In the genomic region with DNA sequence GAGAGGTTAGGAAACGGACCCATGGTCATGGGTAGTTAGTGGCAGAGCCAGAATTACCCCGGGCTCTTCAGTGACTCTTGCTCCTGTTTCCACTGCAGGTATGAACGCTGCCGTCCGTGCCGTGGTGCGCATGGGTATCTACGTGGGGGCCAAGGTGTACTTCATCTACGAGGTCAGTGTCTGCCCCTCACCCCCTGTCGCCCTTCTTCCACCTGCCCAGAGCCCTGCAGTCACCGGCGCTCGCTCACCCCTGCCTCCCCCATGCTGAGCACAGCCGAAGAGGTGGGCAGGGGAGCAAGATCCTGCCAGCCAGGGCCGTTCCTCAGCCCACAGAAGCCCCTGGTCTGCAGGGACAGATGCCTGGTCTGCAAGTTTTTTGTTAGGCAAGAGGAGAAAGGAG, we compare ENCODE assay signal across 23 cellular contexts. TPM values are rescaled to one million over a fixed set of nuclear protein-coding genes. Genes with fewer than 3 reads are reported as not detected.
DNase-seq lines count a peak whose midpoint lies in the region; ATAC-seq, FAIRE-seq and TF ChIP-seq lines count a peak whose summit lies in the region.
"Had no signal": no experiment of that assay in that cellular context is flagged by ENCODE, and none has a peak within 500 bp of the region (broad histone marks: within the 10 kb centered on the region; RNA-seq: fewer than 3 reads in every experiment).

No MANE protein-coding gene starts in this region.

- H3K27me3 ChIP-seq in RWPE2 (ENCODE audit: insufficient read depth, poor library complexity, severe bottlenecking) (no peaks in the 10 kb centered on the region), trophoblast cell (ENCODE audit: insufficient read depth, low read length) (no peaks in the 10 kb centered on the region)
- H3K27me3 ChIP-seq: BE2C had no signal

- no peak for FAIRE-seq in A549 (lab: Jason Lieb, UNC)
- FAIRE-seq: GM12891, GM19239, H1, HepG2 had no signal

- peak overlapping the region; percentile 4 for H3K4ac ChIP-seq in trophoblast cell (ENCODE audit: low read depth, low read length)

- H3K9ac ChIP-seq in trophoblast cell (ENCODE audit: low read length) = no peak overlapping the region

- TF ChIP-seq CTCF in A549 (IDR thresholded peaks at IDR 0.05) (no peak), HEK293 (tag by site-specific recombination; IDR thresholded peaks at IDR 0.05) (no peak), RWPE2 (IDR thresholded peaks at IDR 0.05; ENCODE audit: poor library complexity, severe bottlenecking) (no peak)

- peak overlapping the region; percentile 30 to 72; a peak in 4 of 6 replicates for H3K27ac ChIP-seq in A549
- no peak overlapping the region for H3K27ac ChIP-seq in HEK293 (ENCODE audit: extremely low read depth, low read depth, low read length)
- H3K27ac ChIP-seq in RWPE2 (ENCODE audit: poor library complexity, severe bottlenecking) = peak overlapping the region; percentile 21
- no peak overlapping the region for H3K27ac ChIP-seq in trophoblast cell (ENCODE audit: low read depth, low read length)

- POLR2A ChIA-PET in A549 (lab: Yijun Ruan, JAX) (no interaction called here), HEK293 (lab: Yijun Ruan, JAX) (no interaction called here)

- H3K79me1 ChIP-seq in trophoblast cell (ENCODE audit: low read length) = no peaks in the 10 kb centered on the region

- peaks cover 8% of the 10 kb centered on the region for H3K79me2 ChIP-seq in trophoblast cell (ENCODE audit: control insufficient read depth, insufficient read depth, low read length, poor library complexity)

- H3K36me3 ChIP-seq in HEK293 (ENCODE audit: control insufficient read depth in 2 of 2, insufficient read depth in 1 of 2, low read length in 2 of 2) (peaks cover 13 to 29% of the 10 kb centered on the region in 2 experiments), RWPE2 (ENCODE audit: low read depth) (peaks cover 71% of the 10 kb centered on the region), trophoblast cell (ENCODE audit: control insufficient read depth in 1 of 2, insufficient read depth in 2 of 2, low read length in 2 of 2) (peaks cover 39 to 41% of the 10 kb centered on the region in 2 experiments)
- H3K36me3 ChIP-seq: BE2C had no signal

- no peak overlapping the region for H4K91ac ChIP-seq in trophoblast cell (ENCODE audit: low read depth, low read length)

- H3K23ac ChIP-seq in trophoblast cell (ENCODE audit: low read length) = no peak overlapping the region

- H3K9me3 ChIP-seq in A549 (no peaks in the 10 kb centered on the region), HEK293 (ENCODE audit: control insufficient read depth, insufficient read depth, low read depth, low read length) (no peaks in the 10 kb centered on the region), RWPE2 (ENCODE audit: severe bottlenecking) (no peaks in the 10 kb centered on the region), trophoblast cell (ENCODE audit: insufficient read depth, low read depth, low read length) (no peaks in the 10 kb centered on the region)
- H3K9me3 ChIP-seq: BE2C had no signal

- no peak for TF ChIP-seq EP300 in A549 (IDR thresholded peaks at IDR 0.05)

- 89% methylated on average over 15 of the region's 15 CpGs for WGBS in A549 (ENCODE audit: missing lambda C conversion rate)
- WGBS in trophoblast cell (ENCODE audit: extremely low coverage, insufficient coverage, insufficient read length) = no CpG with 5 or more reads among the region's 15 CpGs

- no peak overlapping the region for H4K12ac ChIP-seq in trophoblast cell (ENCODE audit: low read depth, low read length)

- H2AK5ac ChIP-seq in trophoblast cell (ENCODE audit: low read length) = no peak overlapping the region

- H4K8ac ChIP-seq in trophoblast cell (ENCODE audit: low read depth, low read length) = no peak overlapping the region

- H3K14ac ChIP-seq in trophoblast cell (ENCODE audit: low read length) = no peak overlapping the region

- no peak overlapping the region for H3K18ac ChIP-seq in trophoblast cell (ENCODE audit: low read length)

- no peak overlapping the region for H2AFZ ChIP-seq in trophoblast cell (ENCODE audit: insufficient read depth, low read length, poor library complexity)

- H3K4me1 ChIP-seq in A549 (peaks cover 82% of the 10 kb centered on the region), HEK293 (ENCODE audit: control insufficient read depth, insufficient read depth, low read length) (peaks cover 10% of the 10 kb centered on the region), RWPE2 (ENCODE audit: insufficient read depth, poor library complexity, severe bottlenecking) (peaks cover 15% of the 10 kb centered on the region), trophoblast cell (ENCODE audit: control insufficient read depth in 1 of 2, insufficient read depth in 2 of 2, low read length in 2 of 2) (peaks cover 16 to 22% of the 10 kb centered on the region in 2 experiments)

- ATAC-seq in A549 (no peak), RWPE2 (ENCODE audit: low read depth) (no peak)
- ATAC-seq: HepG2 had no signal

- no peak overlapping the region for H2BK12ac ChIP-seq in trophoblast cell (ENCODE audit: low read length)

- no peak overlapping the region for H3K4me3 ChIP-seq in A549
- H3K4me3 ChIP-seq in HEK293 (ENCODE audit: low read depth, low read length) = no peak overlapping the region
- H3K4me3 ChIP-seq in RWPE2 (ENCODE audit: severe bottlenecking) = no peak overlapping the region
- H3K4me3 ChIP-seq in trophoblast cell (ENCODE audit: low read depth, low read length) = peak overlapping the region; percentile 8

- no peak for TF ChIP-seq POLR2A in A549 (IDR thresholded peaks at IDR 0.05; ENCODE audit: low read length)

- CTCF ChIA-PET in A549 (lab: Yijun Ruan, JAX) (interaction anchor here (1.9 kb wide), 1 partner anchor 11 kb away, joined by 7 read pairs; no protein-coding TSS in a partner anchor), HEK293 (lab: Yijun Ruan, JAX) (no interaction called here)

- H2BK5ac ChIP-seq in trophoblast cell (ENCODE audit: low read depth, low read length, poor library complexity) = no peak overlapping the region

- H3K4me2 ChIP-seq in A549 = peak overlapping the region; percentile 20; the same call in 1 of the 3 replicates
- H3K4me2 ChIP-seq in trophoblast cell (ENCODE audit: low read length) = no peak overlapping the region

- H2BK120ac ChIP-seq in trophoblast cell (ENCODE audit: insufficient read depth, low read length, poor library complexity) = no peak overlapping the region

- no peak for DNase-seq in A549 (ENCODE audit: low read depth in 1 of 2, low spot score in 1 of 2)
- no peak for DNase-seq in RWPE2 (ENCODE audit: low spot score)
- DNase-seq in trophoblast cell = no peak
- no peak for DNase-seq in UCSD-AML1 (lab: John Stamatoyannopoulos, UW; ENCODE audit: unreplicated experiment)
- DNase-seq in T-helper 2 cell = no peak
- no peak for DNase-seq in islet precursor cell
- DNase-seq in mucosa of gallbladder (ENCODE audit: low spot score) = no peak
- DNase-seq: ACHN; BE2C; C1 segment of cervical spinal cord; CD4-positive, CD25-positive, alpha-beta regulatory T cell; CD8-positive, alpha-beta memory T cell; COR-L47; DMS 273 treated with DMSO at 0.1 percent for 48 hours; DND-41; EL; HCEC 1CT; HFFc6 had no signal

- TF ChIP-seq RAD21 in A549 (conservative IDR thresholded peaks at IDR 0.05 in 1 of 2, IDR thresholded peaks at IDR 0.05 in 1 of 2) = no peak

TF ChIP-seq in A549, 52 proteins besides CTCF, POLR2A, EP300 and RAD21:
- TF ChIP-seq KDM1A (IDR thresholded peaks at IDR 0.05; ENCODE audit: low read depth) (no peak), RNF2 (IDR thresholded peaks at IDR 0.05; ENCODE audit: borderline replicate concordance, low read depth) (no peak), ZSCAN20 (CRISPR knock-in tag; IDR thresholded peaks at IDR 0.05) (no peak), GATA3 (IDR thresholded peaks at IDR 0.05; ENCODE audit: borderline replicate concordance) (no peak), MAFK (IDR thresholded peaks at IDR 0.05; ENCODE audit: partially characterized antibody) (no peak), TFCP2L1 (CRISPR knock-in tag; IDR thresholded peaks at IDR 0.05) (no peak)

TF ChIP-seq in HEK293, 187 proteins besides CTCF, POLR2A, EP300 and RAD21:
- TF ChIP-seq EGR2 (tag by site-specific recombination; IDR thresholded peaks at IDR 0.05; ENCODE audit: low read depth) (peak; percentile 32; the same call in 1 of the 2 replicates), ZNF585B (tag by site-specific recombination; IDR thresholded peaks at IDR 0.05) (no peak)
TF ChIP-seq in HEK293: peak in this region for 1.

RNA-seq across cellular contexts. Expression of a gene that starts 14.9 kb away (rescaled TPM):
- polyA plus RNA-seq in A549 (2011; rRNA removed) = 164 and 166 TPM in 2 replicates
- polyA plus RNA-seq in A549 (2012; cell fraction: cytosol; rRNA removed) = 360 and 395 TPM in 2 replicates
- polyA plus RNA-seq in A549 (2012; cell fraction: nucleus; rRNA removed) = 741 and 798 TPM in 2 replicates
- polyA plus RNA-seq in A549 (2017; fragmentation: RNase III; extraction: RNeasy Plus Mini Kit Qiagen cat#74134 plus additional on column Dnase treatment) = 273 to 329 TPM (median 279 TPM) in 3 replicates
- 130 and 164 TPM in 2 replicates for polyA minus RNA-seq in A549 (2011; rRNA and poly(A)+ RNA removed)
- 229 and 243 TPM in 2 replicates for polyA plus RNA-seq in trophoblast cell (2013)
- total RNA-seq in mucosa of gallbladder = 109 TPM

Comparison
In these comparisons a context has a peak if more than half of its experiments do, and no peak if none do; other contexts are left out.
1. H3K27ac ChIP-seq: peak in A549 (2 of 2) and RWPE2 (single experiment); none in HEK293 (single experiment) and trophoblast cell (single experiment).